Comparison of ENCODE assay signal across 13 cellular contexts in genomic region chr20:32466739-32467505, GRCh38.
A peak's percentile ranks its signal among the peaks of the same experiment; 100 is the strongest.
DNase-seq lines count a peak whose midpoint lies in the region; ATAC-seq, FAIRE-seq and TF ChIP-seq lines count a peak whose summit lies in the region.
"Had no signal": no experiment of that assay in that cellular context is flagged by ENCODE, and none has a peak within 500 bp of the region (broad histone marks: within the 10 kb centered on the region; RNA-seq: fewer than 3 reads in every experiment).

No MANE protein-coding gene starts in this region.

- H2BK12ac ChIP-seq in trophoblast cell (ENCODE audit: low read length) = no peak overlapping the region

- H3K23ac ChIP-seq in trophoblast cell (ENCODE audit: low read length) = no peak overlapping the region

- peaks cover 3% of the 10 kb centered on the region for H3K79me1 ChIP-seq in trophoblast cell (ENCODE audit: low read length)

- H3K9ac ChIP-seq in BLaER1 treated with 17β-estradiol and CSF1 and Interleukin-3, amounts not matched to agents 10 nM and 100 nM = peak overlapping the region in 9 of 11 experiments; percentile 21 to 78 (median 41); a peak in 12 of 22 replicates
- H3K9ac ChIP-seq in astrocyte (ENCODE audit: low read length) (no peak overlapping the region), iPS-15b (ENCODE audit: low read depth, low read length) (peak overlapping the region; percentile 37), trophoblast cell (ENCODE audit: low read length) (no peak overlapping the region)

- H3K4me3 Mint-ChIP-seq in astrocyte (ENCODE audit: unreplicated experiment) = no peak overlapping the region
- H3K4me3 Mint-ChIP-seq: activated CD4-positive, alpha-beta T cell treated with anti-CD3 and anti-CD28 coated beads, Interleukin-2, amount 10 ng/mL, durations not matched to agents 24 days and 14 days had no signal

- H3K27ac Mint-ChIP-seq in astrocyte (ENCODE audit: unreplicated experiment) = no peak overlapping the region
- H3K27ac Mint-ChIP-seq: activated CD4-positive, alpha-beta T cell treated with anti-CD3 and anti-CD28 coated beads, Interleukin-2, amount 10 ng/mL, durations not matched to agents 24 days and 14 days had no signal

- no peaks in the 10 kb centered on the region for H3K27me3 ChIP-seq in BLaER1 treated with 17β-estradiol and CSF1 and Interleukin-3, amounts not matched to agents 10 nM and 100 nM
- H3K27me3 ChIP-seq in astrocyte (ENCODE audit: insufficient read depth, low read length) (no peaks in the 10 kb centered on the region), iPS-15b (ENCODE audit: control insufficient read depth, insufficient read depth, low read length) (no peaks in the 10 kb centered on the region), trophoblast cell (ENCODE audit: insufficient read depth, low read length) (no peaks in the 10 kb centered on the region)

- peak overlapping the region in 8 of 11 experiments; percentile 43 to 91 (median 88); a peak in 14 of 22 replicates for H3K27ac ChIP-seq in BLaER1 treated with 17β-estradiol and CSF1 and Interleukin-3, amounts not matched to agents 10 nM and 100 nM
- peak overlapping the region; percentile 78 for H3K27ac ChIP-seq in astrocyte (ENCODE audit: low read depth, low read length)
- no peak overlapping the region for H3K27ac ChIP-seq in trophoblast cell (ENCODE audit: low read depth, low read length)

- H3K79me2 ChIP-seq in astrocyte (ENCODE audit: insufficient read depth, low read length) (peaks cover 97% of the 10 kb centered on the region), trophoblast cell (ENCODE audit: control insufficient read depth, insufficient read depth, low read length, poor library complexity) (no peaks in the 10 kb centered on the region)

- no peak overlapping the region for H3K14ac ChIP-seq in trophoblast cell (ENCODE audit: low read length)

- H4K20me1 ChIP-seq in BLaER1 treated with 17β-estradiol and CSF1 and Interleukin-3, amounts not matched to agents 10 nM and 100 nM = peaks cover 40 to 83% (median 61%) of the 10 kb centered on the region in 11 experiments; a peak in 21 of 22 replicates
- peaks cover 35% of the 10 kb centered on the region for H4K20me1 ChIP-seq in astrocyte (ENCODE audit: insufficient read depth, low read length)

- no peak overlapping the region for H2BK5ac ChIP-seq in trophoblast cell (ENCODE audit: low read depth, low read length, poor library complexity)

- H2AK5ac ChIP-seq in trophoblast cell (ENCODE audit: low read length) = no peak overlapping the region

- H3K27me3 Mint-ChIP-seq in astrocyte (ENCODE audit: low read depth, unreplicated experiment) = no peaks in the 10 kb centered on the region
- H3K27me3 Mint-ChIP-seq: activated CD4-positive, alpha-beta T cell treated with anti-CD3 and anti-CD28 coated beads, Interleukin-2, amount 10 ng/mL, durations not matched to agents 24 days and 14 days had no signal

- FAIRE-seq in astrocyte (lab: Jason Lieb, UNC) = no peak
- FAIRE-seq: GM18507 had no signal

- no peak overlapping the region for H2BK120ac ChIP-seq in trophoblast cell (ENCODE audit: insufficient read depth, low read length, poor library complexity)

- TF ChIP-seq CTCF in astrocyte (IDR thresholded peaks at IDR 0.05; ENCODE audit: insufficient read depth, low read depth, low read length) = no peak

- H3K36me3 ChIP-seq in BLaER1 treated with 17β-estradiol and CSF1 and Interleukin-3, amounts not matched to agents 10 nM and 100 nM = peaks cover 38 to 88% (median 62%) of the 10 kb centered on the region in 11 experiments
- H3K36me3 ChIP-seq in astrocyte (ENCODE audit: insufficient read depth, low read length) (no peaks in the 10 kb centered on the region), iPS-15b (ENCODE audit: control insufficient read depth, insufficient read depth, low read length) (peaks cover 13% of the 10 kb centered on the region), trophoblast cell (ENCODE audit: control insufficient read depth in 1 of 2, insufficient read depth in 2 of 2, low read length in 2 of 2) (peaks cover 62 to 75% of the 10 kb centered on the region in 2 experiments)

- no peaks in the 10 kb centered on the region for H3K9me3 Mint-ChIP-seq in astrocyte (ENCODE audit: unreplicated experiment)
- H3K9me3 Mint-ChIP-seq: activated CD4-positive, alpha-beta T cell treated with anti-CD3 and anti-CD28 coated beads, Interleukin-2, amount 10 ng/mL, durations not matched to agents 24 days and 14 days had no signal

- no peak for DNase-seq in astrocyte (ENCODE audit: low read depth)
- no peak for DNase-seq in trophoblast cell
- DNase-seq in DMS114 treated with DMSO at 0.1 percent for 48 hours (lab: John Stamatoyannopoulos, UW; ENCODE audit: unreplicated experiment) = no peak
- DNase-seq in iPS-NIHi11 (ENCODE audit: low spot score) = no peak
- DNase-seq: activated CD4-positive, alpha-beta T cell treated with anti-CD3 and anti-CD28 coated beads, Interleukin-2, amount 10 ng/mL, durations not matched to agents 24 days and 14 days; glutamatergic neuron; mesendoderm; NCI-H146 had no signal

- no peak overlapping the region for H3K4me3 ChIP-seq in BLaER1 treated with 17β-estradiol and CSF1 and Interleukin-3, amounts not matched to agents 10 nM and 100 nM
- H3K4me3 ChIP-seq in astrocyte (ENCODE audit: insufficient read depth, low read depth, low read length) (no peak overlapping the region), iPS-15b (ENCODE audit: low read depth, low read length) (no peak overlapping the region), trophoblast cell (ENCODE audit: low read depth, low read length) (no peak overlapping the region)

- peaks cover 7% of the 10 kb centered on the region for H3K36me3 Mint-ChIP-seq in astrocyte (ENCODE audit: low read depth, unreplicated experiment)

- H2AFZ ChIP-seq in astrocyte (ENCODE audit: low read depth, low read length) = no peak overlapping the region
- no peak overlapping the region for H2AFZ ChIP-seq in trophoblast cell (ENCODE audit: insufficient read depth, low read length, poor library complexity)

- peaks cover 14% of the 10 kb centered on the region for H3K4me1 Mint-ChIP-seq in astrocyte (ENCODE audit: low read depth, unreplicated experiment)
- H3K4me1 Mint-ChIP-seq: activated CD4-positive, alpha-beta T cell treated with anti-CD3 and anti-CD28 coated beads, Interleukin-2, amount 10 ng/mL, durations not matched to agents 24 days and 14 days had no signal

- peak overlapping the region in 5 of 11 experiments; percentile 18 to 98 (median 91); a peak in 7 of 22 replicates for H3K4me2 ChIP-seq in BLaER1 treated with 17β-estradiol and CSF1 and Interleukin-3, amounts not matched to agents 10 nM and 100 nM
- H3K4me2 ChIP-seq in astrocyte (ENCODE audit: low read length) (no peak overlapping the region), trophoblast cell (ENCODE audit: low read length) (no peak overlapping the region)

- H3K4ac ChIP-seq in trophoblast cell (ENCODE audit: low read depth, low read length) = no peak overlapping the region

- H4K91ac ChIP-seq in trophoblast cell (ENCODE audit: low read depth, low read length) = no peak overlapping the region

- peak overlapping the region; percentile 41 for H3K18ac ChIP-seq in trophoblast cell (ENCODE audit: low read length)

- peaks cover 47 to 74% (median 64%) of the 10 kb centered on the region in 10 experiments for H3K4me1 ChIP-seq in BLaER1 treated with 17β-estradiol and CSF1 and Interleukin-3, amounts not matched to agents 10 nM and 100 nM
- peaks cover 65% of the 10 kb centered on the region for H3K4me1 ChIP-seq in astrocyte (ENCODE audit: insufficient read depth, low read length)
- peaks cover 4% of the 10 kb centered on the region for H3K4me1 ChIP-seq in iPS-15b (ENCODE audit: control insufficient read depth, insufficient read depth, low read length)
- peaks cover 13 to 24% of the 10 kb centered on the region in 2 experiments for H3K4me1 ChIP-seq in trophoblast cell (ENCODE audit: control insufficient read depth in 1 of 2, insufficient read depth in 2 of 2, low read length in 2 of 2)

- H3K9me3 ChIP-seq in BLaER1 treated with 17β-estradiol and CSF1 and Interleukin-3, amounts not matched to agents 10 nM and 100 nM (replicated peaks in 1 of 11) = no peaks in the 10 kb centered on the region
- H3K9me3 ChIP-seq in astrocyte (ENCODE audit: insufficient read depth, low read depth, low read length) (no peaks in the 10 kb centered on the region), iPS-15b (ENCODE audit: control insufficient read depth, insufficient read depth, low read length) (no peaks in the 10 kb centered on the region), trophoblast cell (ENCODE audit: insufficient read depth, low read depth, low read length) (no peaks in the 10 kb centered on the region)

- H4K8ac ChIP-seq in trophoblast cell (ENCODE audit: low read depth, low read length) = no peak overlapping the region

- no CpG with 5 or more reads among the region's 16 CpGs for WGBS in trophoblast cell (ENCODE audit: extremely low coverage, insufficient coverage, insufficient read length)

- ATAC-seq in GM18861 (IDR thresholded peaks at IDR 0.05; ENCODE audit: unreplicated experiment) = no peak
- no peak for ATAC-seq in GM19395 (IDR thresholded peaks at IDR 0.05; ENCODE audit: unreplicated experiment)

- no peak overlapping the region for H4K12ac ChIP-seq in trophoblast cell (ENCODE audit: low read depth, low read length)

Comparison
In these comparisons a context has a peak if more than half of its experiments do, and no peak if none do; other contexts are left out.
1. H3K9ac ChIP-seq: peak in BLaER1 treated with 17β-estradiol and CSF1 and Interleukin-3, amounts not matched to agents 10 nM and 100 nM (9 of 11) and iPS-15b (single experiment); none in astrocyte (single experiment) and trophoblast cell (single experiment).